ENCODE assay signal across 8 cellular contexts in genomic region chr7:99616359-99617186, GRCh38. TPM values are rescaled to one million over a fixed set of nuclear protein-coding genes. Genes with fewer than 3 reads are reported as not detected.
DNase-seq lines count a peak whose midpoint lies in the region; ATAC-seq and TF ChIP-seq lines count a peak whose summit lies in the region.

Gene ZSCAN25 (plus strand): TSS chr7:99616946. CDS start chr7:99619607, 2,661 bp downstream.

- intact Hi-C loops in spleen (cut with DNase I; ENCODE audit: low total_unique reads) = no loop called here

- no peaks in the 10 kb centered on the region for H3K27me3 ChIP-seq in spleen (replicated peaks in 1 of 7)

- CTCF ChIA-PET in AG04449 (lab: Yijun Ruan, JAX) = interaction anchor here (0.6 to 2.9 kb wide), 16 partner anchors 8 to 228 kb away, joined by 3 to 17 read pairs (median 4); partner anchors contain the start of genes TMEM225B and ZKSCAN5

- H3K27ac ChIP-seq in spleen = peak within 1 kb of the TSS; percentile 76 to 95 (median 90)

- H3K36me3 ChIP-seq in spleen = peaks cover 2 to 34% (median 32%) of the 10 kb centered on the region in 6 donors

- H3K4me3 ChIP-seq in AG04449 (ENCODE audit: low read depth, low read length) (peak within 1 kb of the TSS; percentile 92), WI38 (ENCODE audit: low read depth, low read length) (peak within 1 kb of the TSS; percentile 91), cardiac fibroblast (replicated peaks in 1 of 2; ENCODE audit: low read depth in 2 of 2, low read length in 2 of 2) (peak within 1 kb of the TSS; percentile 96 to 97), spleen (peak within 1 kb of the TSS; percentile 88 to 98 (median 96))

- TF ChIP-seq CTCF in AG04449 (IDR thresholded peaks at IDR 0.05; ENCODE audit: insufficient read depth, low read length, missing control alignments) = peak; percentile 53
- peak; percentile 32 for TF ChIP-seq CTCF in WI38 (IDR thresholded peaks at IDR 0.05; ENCODE audit: low read depth, low read length)
- TF ChIP-seq CTCF in cardiac fibroblast (IDR thresholded peaks at IDR 0.05; ENCODE audit: low read depth, low read length) = peak; percentile 31
- peak in 7 of 11 experiments; percentile 21 to 48 (median 43) for TF ChIP-seq CTCF in spleen (IDR thresholded peaks at IDR 0.05 in 8 of 11, conservative IDR thresholded peaks at IDR 0.05 in 3 of 11)

- peak in 2 of 3 donors; percentile 16 to 19 for TF ChIP-seq POLR2A in spleen (IDR thresholded peaks at IDR 0.05)

- H3K9me3 ChIP-seq in spleen = no peaks in the 10 kb centered on the region

- 0 to 2% (median 1%) methylated on average over 25 to 59 of the region's 59 CpGs for WGBS in spleen, 5 donors

- ATAC-seq in GM18867 (IDR thresholded peaks at IDR 0.05; ENCODE audit: unreplicated experiment) = peak; percentile 89
- peak; percentile 86 for ATAC-seq in HG03103 (IDR thresholded peaks at IDR 0.05; ENCODE audit: low read depth, unreplicated experiment)

- POLR2A ChIA-PET in AG04449 (lab: Yijun Ruan, JAX) = interaction anchor here (0.5 to 1.6 kb wide), 9 partner anchors 26 to 116 kb away, joined by 3 to 5 read pairs (median 3); partner anchors contain the start of genes ZKSCAN5, ZNF394 and ZNF655

- peak; percentile 58 for DNase-seq in AG04449 (ENCODE audit: low read depth, low spot score)
- peak; percentile 95 for DNase-seq in NCI-H2196 (lab: John Stamatoyannopoulos, UW; ENCODE audit: unreplicated experiment)
- DNase-seq in cardiac fibroblast (ENCODE audit: low read depth in 2 of 2) = peak; percentile 95
- peak; percentile 93 for DNase-seq in inferior parietal cortex (ENCODE audit: extremely low spot score)
- peak; percentile 96 for DNase-seq in spleen

- peaks cover 10 to 52% (median 25%) of the 10 kb centered on the region in 6 donors for H3K4me1 ChIP-seq in spleen

RNA-seq across cellular contexts. Expression of gene ZSCAN25, which starts in this region (rescaled TPM):
- 10 to 100 TPM; 18.7 to 30.8 (median 26.4) TPM for total RNA-seq in spleen
- polyA plus RNA-seq in spleen = 1 to 10 TPM; 3.8 to 7.2 (median 4.2) TPM

Comparison
In these comparisons a context has a peak if more than half of its experiments do, and no peak if none do; other contexts are left out.
1. Peak in every context shown above with its lines: DNase-seq, ATAC-seq, H3K4me3 ChIP-seq and H3K27ac ChIP-seq.